Comparison of ENCODE assay signal across 8 cellular contexts in the genomic region with DNA sequence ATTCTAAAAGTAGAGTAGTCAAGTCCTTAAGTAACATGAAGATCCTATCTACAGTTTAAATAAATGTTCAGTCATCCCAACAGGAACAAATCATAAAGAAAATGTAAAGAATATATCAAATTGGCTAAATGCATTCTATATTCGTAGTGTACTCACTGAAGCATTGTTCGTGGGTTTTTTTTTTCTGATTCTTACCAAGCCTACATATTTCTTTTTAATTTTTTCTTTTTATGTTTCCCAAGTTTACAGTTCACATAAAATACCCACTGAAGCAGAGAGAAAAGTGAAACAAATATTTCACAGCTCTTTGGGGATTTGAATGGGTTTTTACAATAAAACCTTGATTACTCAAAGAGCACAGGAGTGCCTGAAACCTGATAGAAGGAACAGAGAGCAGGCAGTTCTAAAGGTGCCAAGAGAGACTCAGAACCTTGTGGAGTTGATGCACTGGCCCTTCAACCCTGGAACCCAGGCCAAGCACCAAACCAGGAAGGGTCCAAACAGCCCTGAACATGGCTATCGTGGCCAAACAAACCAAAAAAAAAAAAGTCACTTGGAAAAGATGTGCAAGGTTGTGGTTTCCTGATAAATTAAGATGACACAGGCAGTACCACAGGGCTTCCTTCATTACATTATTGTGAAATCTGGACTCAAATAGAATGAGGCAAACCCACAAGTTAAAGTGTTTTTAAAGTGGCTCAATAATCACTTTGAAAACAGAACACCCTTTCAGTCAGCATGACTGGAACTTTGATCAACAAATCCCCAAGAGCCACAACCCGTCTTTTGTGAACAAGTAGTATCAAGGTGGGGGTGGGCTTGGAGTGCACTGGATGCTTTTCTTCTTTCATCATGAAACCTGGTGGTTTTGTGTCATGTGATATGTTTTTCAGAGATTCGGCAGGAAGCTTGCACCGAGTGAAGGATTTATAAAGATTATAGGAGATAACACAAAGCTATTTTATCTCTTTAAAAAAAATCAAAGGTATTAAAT.
DNase-seq lines count a peak whose midpoint lies in the region; TF ChIP-seq lines count a peak whose summit lies in the region.

No MANE protein-coding gene starts in this region.

- no peaks in the 10 kb centered on the region for H3K36me3 Mint-ChIP-seq in neural crest cell (ENCODE audit: low read depth)

- in situ Hi-C loops in astrocyte of the cerebellum (cut with HindIII; ENCODE audit: low sequenced_read_pairs): no loop called here

- no peak overlapping the region for H3K4me3 Mint-ChIP-seq in neural crest cell

- H3K4me3 ChIP-seq in astrocyte of the cerebellum (ENCODE audit: low read depth, low read length): no peak overlapping the region

- H3K27ac Mint-ChIP-seq in neural crest cell (ENCODE audit: unreplicated experiment): peak overlapping the region; percentile 47

- no peaks in the 10 kb centered on the region for H3K27me3 Mint-ChIP-seq in neural crest cell (ENCODE audit: low read depth)

- TF ChIP-seq CTCF in astrocyte of the cerebellum (IDR thresholded peaks at IDR 0.05; ENCODE audit: low read depth, low read length, missing control alignments) (no peak), neural crest cell (conservative IDR thresholded peaks at IDR 0.05) (no peak)

- DNase-seq in AG08395 (ENCODE audit: low spot score) (peak; percentile 74), GM19238 (ENCODE audit: insufficient read length, low spot score) (peak; percentile 7), NCI-H226 (peak; percentile 33), astrocyte of the cerebellum (ENCODE audit: low read depth) (peak; percentile 94), neural crest cell (ENCODE audit: low read depth, low spot score) (no peak), NCI-H2081 (lab: John Stamatoyannopoulos, UW) (no peak), OCI-M2 (lab: John Stamatoyannopoulos, UW; ENCODE audit: unreplicated experiment) (no peak), hypothalamus (lab: John Stamatoyannopoulos, UW) (no peak)

- H3K4me1 Mint-ChIP-seq in neural crest cell: peaks cover 30% of the 10 kb centered on the region

- peaks cover 5% of the 10 kb centered on the region for H3K9me3 Mint-ChIP-seq in neural crest cell

Comparison
In these comparisons a context has a peak if more than half of its experiments do, and no peak if none do; other contexts are left out.
1. DNase-seq: peak in AG08395 (single experiment), GM19238 (single experiment), NCI-H226 (single experiment) and astrocyte of the cerebellum (single experiment); none in neural crest cell (single experiment), NCI-H2081 (0 of 2), OCI-M2 (single experiment) and hypothalamus (0 of 51).